9 cellular contexts compared by ENCODE assay signal in genomic region chr1:241990040-241990439, GRCh38.
DNase-seq lines count a peak whose midpoint lies in the region; ATAC-seq and FAIRE-seq lines count a peak whose summit lies in the region.
"Had no signal": no experiment of that assay in that cellular context is flagged by ENCODE, and none has a peak within 500 bp of the region (broad histone marks: within the 10 kb centered on the region; RNA-seq: fewer than 3 reads in every experiment).

No MANE protein-coding gene starts in this region.

- H3K4me3 Mint-ChIP-seq in stimulated activated naive CD8-positive, alpha-beta T cell treated with anti-CD3 and anti-CD28 coated beads, Interleukin-15, amount 100 ng/mL, for 72 hours: no peak overlapping the region

- H3K27ac Mint-ChIP-seq in stimulated activated naive CD8-positive, alpha-beta T cell treated with anti-CD3 and anti-CD28 coated beads, Interleukin-15, amount 100 ng/mL, for 72 hours: no peak overlapping the region

- FAIRE-seq in RCC 7860 (lab: Jason Lieb, UNC): peak; percentile 95
- FAIRE-seq: GM18507 had no signal

- ATAC-seq in stimulated activated naive CD8-positive, alpha-beta T cell treated with anti-CD3 and anti-CD28 coated beads, Interleukin-15, amount 100 ng/mL, for 72 hours: no peak
- ATAC-seq in GM19023 (IDR thresholded peaks at IDR 0.05; ENCODE audit: unreplicated experiment) (no peak), HG02678 (IDR thresholded peaks at IDR 0.05; ENCODE audit: unreplicated experiment) (no peak)

- DNase-seq in EH (ENCODE audit: low read depth) (peak; percentile 96), RCC 7860 (ENCODE audit: low spot score) (peak; percentile 97), glomerular visceral epithelial cell (ENCODE audit: extremely low spot score) (peak; percentile 97), posterior cingulate gyrus (peak in 9 of 10 donors; percentile 24 to 93 (median 69)), UCSD-AML1 (lab: John Stamatoyannopoulos, UW; ENCODE audit: unreplicated experiment) (no peak)
- DNase-seq in stimulated activated naive CD8-positive, alpha-beta T cell treated with anti-CD3 and anti-CD28 coated beads, Interleukin-15, amount 100 ng/mL, for 72 hours: no peak

- H3K27me3 Mint-ChIP-seq in stimulated activated naive CD8-positive, alpha-beta T cell treated with anti-CD3 and anti-CD28 coated beads, Interleukin-15, amount 100 ng/mL, for 72 hours: peaks cover 28% of the 10 kb centered on the region

- no peaks in the 10 kb centered on the region for H3K9me3 Mint-ChIP-seq in stimulated activated naive CD8-positive, alpha-beta T cell treated with anti-CD3 and anti-CD28 coated beads, Interleukin-15, amount 100 ng/mL, for 72 hours

- H3K4me1 Mint-ChIP-seq in stimulated activated naive CD8-positive, alpha-beta T cell treated with anti-CD3 and anti-CD28 coated beads, Interleukin-15, amount 100 ng/mL, for 72 hours: no peaks in the 10 kb centered on the region

- intact Hi-C loops in posterior cingulate gyrus (cut with DNase I): loop anchor here (10.0 kb wide), 2 partner anchors 375 to 455 kb away; partner anchors contain the start of gene KMO

Comparison
In these comparisons a context has a peak if more than half of its experiments do, and no peak if none do; other contexts are left out.
1. DNase-seq: peak in EH (single experiment), RCC 7860 (single experiment), glomerular visceral epithelial cell (single experiment) and posterior cingulate gyrus (9 of 10); none in stimulated activated naive CD8-positive, alpha-beta T cell treated with anti-CD3 and anti-CD28 coated beads, Interleukin-15, amount 100 ng/mL, for 72 hours (0 of 2) and UCSD-AML1 (single experiment).